In the genomic region with DNA sequence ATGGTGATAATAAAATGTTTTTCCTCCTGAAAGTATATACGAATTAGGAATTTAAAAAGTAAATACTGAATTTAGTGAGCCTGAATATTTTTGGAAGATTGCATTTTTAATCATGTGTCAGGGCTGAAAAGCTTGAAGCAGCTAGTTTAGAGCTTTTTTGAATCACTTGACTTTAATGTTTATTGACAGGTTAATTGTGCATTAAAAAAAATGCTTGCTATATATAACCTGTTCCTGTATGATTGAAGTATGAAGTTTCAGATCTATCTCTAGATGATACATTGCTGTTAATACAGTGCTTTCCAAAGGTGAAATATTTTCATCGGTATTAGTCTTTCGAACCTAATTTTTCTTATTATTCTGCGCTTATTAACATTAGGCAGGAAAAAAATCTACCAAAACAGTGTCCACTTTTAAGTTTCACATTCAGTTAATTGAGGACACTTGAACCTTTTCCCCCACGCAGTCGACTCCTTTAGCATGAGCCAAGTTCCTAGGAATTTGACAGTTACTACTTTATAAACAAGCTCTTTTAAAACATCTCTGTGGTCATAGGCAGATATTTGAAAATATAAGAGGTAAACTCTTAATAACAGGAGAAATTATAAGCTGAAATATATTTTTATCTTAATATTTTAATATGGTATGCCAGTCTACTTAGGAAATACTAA, we compare ENCODE assay signal across 15 cellular contexts.
A peak's percentile ranks its signal among the peaks of the same experiment; 100 is the strongest.
DNase-seq lines count a peak whose midpoint lies in the region; ATAC-seq and TF ChIP-seq lines count a peak whose summit lies in the region.
"Had no signal": no experiment of that assay in that cellular context is flagged by ENCODE, and none has a peak within 500 bp of the region (broad histone marks: within the 10 kb centered on the region; RNA-seq: fewer than 3 reads in every experiment).

No MANE protein-coding gene starts in this region.

- DNase-seq in EH (ENCODE audit: low read depth), result peak; percentile 63
- DNase-seq in HEK293T (ENCODE audit: extremely low spot score), result no peak
- DNase-seq in amniotic epithelial cell (ENCODE audit: low read depth), result peak; percentile 41
- DNase-seq in iris pigment epithelial cell (ENCODE audit: low read depth), result peak; percentile 77
- DNase-seq in medulla oblongata (ENCODE audit: extremely low spot score), result no peak
- DNase-seq in foreskin melanocyte, result no peak
- DNase-seq in AG20443 (ENCODE audit: low spot score), result no peak
- DNase-seq: DMS79, GF-D8, NCI-H1048, NCI-H146, NCI-H2107, Right ventricle myocardium superior had no signal

- POLR2A ChIA-PET in HEK293T (lab: Yijun Ruan, JAX), result no interaction called here

- CTCF ChIA-PET in HEK293T (lab: Yijun Ruan, JAX), result no interaction called here

- ATAC-seq in GM18907 (IDR thresholded peaks at IDR 0.05; ENCODE audit: unreplicated experiment), result no peak
- ATAC-seq: SK-N-SH treated with all-trans-retinoic acid at 6 μM for 48 hours had no signal

TF ChIP-seq in HEK293T, 16 proteins besides CTCF, POLR2A, EP300 and RAD21:
- TF ChIP-seq BHLHE40 (IDR thresholded peaks at IDR 0.05; ENCODE audit: borderline replicate concordance) (no peak), SP1 (IDR thresholded peaks at IDR 0.05) (no peak), PKNOX1 (IDR thresholded peaks at IDR 0.05) (peak; percentile 40; the same call in 1 of the 2 replicates), FOXM1 (IDR thresholded peaks at IDR 0.05; ENCODE audit: borderline replicate concordance) (no peak), TARDBP (IDR thresholded peaks at IDR 0.05) (no peak), NFRKB (IDR thresholded peaks at IDR 0.05) (no peak)

Comparison
In these comparisons a context has a peak if more than half of its experiments do, and no peak if none do; other contexts are left out.
1. DNase-seq: peak in EH (single experiment), amniotic epithelial cell (single experiment) and iris pigment epithelial cell (single experiment); none in HEK293T (single experiment), medulla oblongata (single experiment), foreskin melanocyte (single experiment) and AG20443 (single experiment).